In the genomic region with DNA sequence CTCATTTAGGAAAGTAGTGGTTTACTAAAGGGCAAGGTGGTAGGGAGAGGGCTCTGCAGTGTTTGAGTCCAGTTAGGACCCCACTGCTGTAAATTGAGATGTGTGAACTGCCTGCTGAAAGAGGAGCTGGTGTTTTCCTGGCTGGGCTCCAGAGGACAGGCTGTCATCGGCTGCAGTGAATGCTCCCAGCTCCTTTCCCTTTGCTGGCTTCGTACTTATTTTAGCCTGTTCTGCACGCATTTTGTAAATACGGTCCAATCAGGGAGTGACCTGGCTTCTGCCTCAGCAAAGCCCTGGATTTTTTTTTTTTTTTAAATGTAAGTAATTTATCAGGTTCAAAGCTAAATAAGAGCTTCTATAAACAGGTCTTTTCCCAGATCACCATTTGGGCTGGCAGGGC, we compare ENCODE assay signal across 1 cellular context.
TF ChIP-seq lines count a peak whose summit lies in the region.

No MANE protein-coding gene starts in this region.

TF ChIP-seq in GM23338, 12 proteins besides CTCF, POLR2A, EP300 and RAD21 (continued from another document):
- TF ChIP-seq, protein P1, sequence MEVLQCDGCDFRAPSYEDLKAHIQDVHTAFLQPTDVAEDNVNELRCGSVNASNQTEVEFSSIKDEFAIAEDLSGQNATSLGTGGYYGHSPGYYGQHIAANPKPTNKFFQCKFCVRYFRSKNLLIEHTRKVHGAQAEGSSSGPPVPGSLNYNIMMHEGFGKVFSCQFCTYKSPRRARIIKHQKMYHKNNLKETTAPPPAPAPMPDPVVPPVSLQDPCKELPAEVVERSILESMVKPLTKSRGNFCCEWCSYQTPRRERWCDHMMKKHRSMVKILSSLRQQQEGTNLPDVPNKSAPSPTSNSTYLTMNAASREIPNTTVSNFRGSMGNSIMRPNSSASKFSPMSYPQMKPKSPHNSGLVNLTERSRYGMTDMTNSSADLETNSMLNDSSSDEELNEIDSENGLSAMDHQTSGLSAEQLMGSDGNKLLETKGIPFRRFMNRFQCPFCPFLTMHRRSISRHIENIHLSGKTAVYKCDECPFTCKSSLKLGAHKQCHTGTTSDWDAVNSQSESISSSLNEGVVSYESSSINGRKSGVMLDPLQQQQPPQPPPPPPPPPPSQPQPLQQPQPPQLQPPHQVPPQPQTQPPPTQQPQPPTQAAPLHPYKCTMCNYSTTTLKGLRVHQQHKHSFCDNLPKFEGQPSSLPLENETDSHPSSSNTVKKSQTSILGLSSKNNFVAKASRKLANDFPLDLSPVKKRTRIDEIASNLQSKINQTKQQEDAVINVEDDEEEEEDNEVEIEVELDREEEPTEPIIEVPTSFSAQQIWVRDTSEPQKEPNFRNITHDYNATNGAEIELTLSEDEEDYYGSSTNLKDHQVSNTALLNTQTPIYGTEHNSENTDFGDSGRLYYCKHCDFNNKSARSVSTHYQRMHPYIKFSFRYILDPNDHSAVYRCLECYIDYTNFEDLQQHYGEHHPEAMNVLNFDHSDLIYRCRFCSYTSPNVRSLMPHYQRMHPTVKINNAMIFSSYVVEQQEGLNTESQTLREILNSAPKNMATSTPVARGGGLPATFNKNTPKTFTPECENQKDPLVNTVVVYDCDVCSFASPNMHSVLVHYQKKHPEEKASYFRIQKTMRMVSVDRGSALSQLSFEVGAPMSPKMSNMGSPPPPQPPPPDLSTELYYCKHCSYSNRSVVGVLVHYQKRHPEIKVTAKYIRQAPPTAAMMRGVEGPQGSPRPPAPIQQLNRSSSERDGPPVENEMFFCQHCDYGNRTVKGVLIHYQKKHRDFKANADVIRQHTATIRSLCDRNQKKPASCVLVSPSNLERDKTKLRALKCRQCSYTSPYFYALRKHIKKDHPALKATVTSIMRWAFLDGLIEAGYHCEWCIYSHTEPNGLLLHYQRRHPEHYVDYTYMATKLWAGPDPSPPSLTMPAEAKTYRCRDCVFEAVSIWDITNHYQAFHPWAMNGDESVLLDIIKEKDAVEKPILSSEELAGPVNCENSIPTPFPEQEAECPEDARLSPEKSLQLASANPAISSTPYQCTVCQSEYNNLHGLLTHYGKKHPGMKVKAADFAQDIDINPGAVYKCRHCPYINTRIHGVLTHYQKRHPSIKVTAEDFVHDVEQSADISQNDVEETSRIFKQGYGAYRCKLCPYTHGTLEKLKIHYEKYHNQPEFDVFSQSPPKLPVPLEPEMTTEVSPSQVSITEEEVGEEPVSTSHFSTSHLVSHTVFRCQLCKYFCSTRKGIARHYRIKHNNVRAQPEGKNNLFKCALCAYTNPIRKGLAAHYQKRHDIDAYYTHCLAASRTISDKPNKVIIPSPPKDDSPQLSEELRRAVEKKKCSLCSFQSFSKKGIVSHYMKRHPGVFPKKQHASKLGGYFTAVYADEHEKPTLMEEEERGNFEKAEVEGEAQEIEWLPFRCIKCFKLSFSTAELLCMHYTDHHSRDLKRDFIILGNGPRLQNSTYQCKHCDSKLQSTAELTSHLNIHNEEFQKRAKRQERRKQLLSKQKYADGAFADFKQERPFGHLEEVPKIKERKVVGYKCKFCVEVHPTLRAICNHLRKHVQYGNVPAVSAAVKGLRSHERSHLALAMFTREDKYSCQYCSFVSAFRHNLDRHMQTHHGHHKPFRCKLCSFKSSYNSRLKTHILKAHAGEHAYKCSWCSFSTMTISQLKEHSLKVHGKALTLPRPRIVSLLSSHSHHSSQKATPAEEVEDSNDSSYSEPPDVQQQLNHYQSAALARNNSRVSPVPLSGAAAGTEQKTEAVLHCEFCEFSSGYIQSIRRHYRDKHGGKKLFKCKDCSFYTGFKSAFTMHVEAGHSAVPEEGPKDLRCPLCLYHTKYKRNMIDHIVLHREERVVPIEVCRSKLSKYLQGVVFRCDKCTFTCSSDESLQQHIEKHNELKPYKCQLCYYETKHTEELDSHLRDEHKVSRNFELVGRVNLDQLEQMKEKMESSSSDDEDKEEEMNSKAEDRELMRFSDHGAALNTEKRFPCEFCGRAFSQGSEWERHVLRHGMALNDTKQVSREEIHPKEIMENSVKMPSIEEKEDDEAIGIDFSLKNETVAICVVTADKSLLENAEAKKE (CRISPR knock-in tag; IDR thresholded peaks at IDR 0.05), result no peak
- no peak for TF ChIP-seq EZH2 (IDR thresholded peaks at IDR 0.05; ENCODE audit: low read depth, unreplicated experiment)
- no peak for TF ChIP-seq JUNB (IDR thresholded peaks at IDR 0.05; ENCODE audit: unreplicated experiment)
